Comparison of ENCODE assay signal across 1 cellular context in genomic region chr16:1985466-1986150, GRCh38.
TF ChIP-seq lines count a peak whose summit lies in the region.

No MANE protein-coding gene starts in this region.

TF ChIP-seq in H1, 55 proteins besides CTCF, POLR2A, EP300 and RAD21:
- TF ChIP-seq ATF3 (IDR thresholded peaks at IDR 0.05; ENCODE audit: insufficient read depth, low read depth, low read length) = no peak
- TF ChIP-seq CREB1 (IDR thresholded peaks at IDR 0.05) = no peak
- no peak for TF ChIP-seq KDM4A (IDR thresholded peaks at IDR 0.05; ENCODE audit: low read depth, low read length, severe bottlenecking)
- no peak for TF ChIP-seq MAFK (IDR thresholded peaks at IDR 0.05; ENCODE audit: low read depth, low read length)
- no peak for TF ChIP-seq CEBPB (IDR thresholded peaks at IDR 0.05; ENCODE audit: low read depth, low read length)
- no peak for TF ChIP-seq JUND (IDR thresholded peaks at IDR 0.05; ENCODE audit: low read length)
- TF ChIP-seq BACH1 (IDR thresholded peaks at IDR 0.05; ENCODE audit: low read length) = no peak
- no peak for TF ChIP-seq RFX5 (IDR thresholded peaks at IDR 0.05; ENCODE audit: borderline replicate concordance, low read depth, low read length)
